In the genomic region with DNA sequence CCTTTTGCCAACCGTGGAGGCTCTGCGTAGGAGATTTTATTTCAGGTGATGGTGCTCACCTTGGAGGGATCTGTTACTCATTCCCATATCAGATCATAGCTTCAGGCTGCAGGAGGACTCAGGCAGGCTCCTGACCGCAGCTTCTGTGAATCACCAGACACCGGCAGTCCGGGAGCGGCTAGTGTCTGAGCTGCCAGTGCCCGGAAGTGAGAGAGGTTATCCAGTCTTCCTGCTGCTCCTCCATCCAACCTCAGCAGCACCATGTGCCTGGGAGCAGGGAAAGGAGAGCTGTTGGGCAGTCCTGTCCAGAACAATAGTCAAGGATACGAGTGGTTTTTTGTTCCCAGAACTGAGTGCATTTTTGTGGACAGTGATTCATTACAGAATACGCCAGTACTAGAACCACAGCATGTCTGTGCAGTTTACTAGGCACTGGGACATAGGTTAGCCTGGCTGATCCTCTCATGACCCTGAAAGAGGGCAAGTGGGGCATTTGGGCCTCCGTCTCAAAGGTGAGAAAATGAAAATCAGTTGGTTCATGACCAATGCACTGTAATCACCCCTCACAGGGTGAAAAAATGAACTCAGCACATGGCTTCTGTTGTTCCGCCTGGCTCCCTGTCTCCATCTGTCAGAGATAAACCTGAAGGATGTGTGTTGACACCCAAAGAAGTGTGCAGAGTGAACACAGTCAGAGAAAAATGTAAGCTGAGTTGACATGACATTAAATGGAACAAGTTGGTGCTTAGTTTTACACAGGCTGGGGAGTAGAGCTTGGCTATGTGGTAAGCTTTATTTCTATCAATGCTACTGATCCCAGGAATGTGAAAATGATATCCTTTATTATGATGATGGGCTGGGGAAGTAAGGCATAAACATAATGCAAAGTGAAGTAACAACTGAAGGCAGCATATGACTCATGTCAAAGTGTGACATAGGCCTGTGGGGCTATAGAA, we compare ENCODE assay signal across 10 cellular contexts. TPM values are rescaled to one million over a fixed set of nuclear protein-coding genes. Genes with fewer than 3 reads are reported as not detected.
A peak's percentile ranks its signal among the peaks of the same experiment; 100 is the strongest.
DNase-seq lines count a peak whose midpoint lies in the region; ATAC-seq and TF ChIP-seq lines count a peak whose summit lies in the region.
"Had no signal": no experiment of that assay in that cellular context is flagged by ENCODE, and none has a peak within 500 bp of the region (broad histone marks: within the 10 kb centered on the region; RNA-seq: fewer than 3 reads in every experiment).

No MANE protein-coding gene starts in this region.

- peaks cover 17% of the 10 kb centered on the region for H3K27me3 Mint-ChIP-seq in type B pancreatic cell

- H3K9me3 Mint-ChIP-seq in type B pancreatic cell, result no peaks in the 10 kb centered on the region
- H3K9me3 Mint-ChIP-seq: activated naive CD4-positive, alpha-beta T cell treated with anti-CD3 and anti-CD28 coated beads, Interleukin-2, amount 50 U/mL, for 72 hours; T-helper 1 cell treated with Interleukin-12 subunit alpha and Interleukin-12 subunit beta and Interleukin-4 antibody, amounts not matched to agents 30 μg/mL and 1 μg/mL, for 36 hours had no signal

- H3K4me3 Mint-ChIP-seq in type B pancreatic cell, result no peak overlapping the region
- H3K4me3 Mint-ChIP-seq: T-helper 1 cell treated with Interleukin-12 subunit alpha and Interleukin-12 subunit beta and Interleukin-4 antibody, amounts not matched to agents 30 μg/mL and 1 μg/mL, for 36 hours had no signal

- H3K27ac Mint-ChIP-seq in type B pancreatic cell, result no peak overlapping the region
- H3K27ac Mint-ChIP-seq: T-helper 1 cell treated with Interleukin-12 subunit alpha and Interleukin-12 subunit beta and Interleukin-4 antibody, amounts not matched to agents 30 μg/mL and 1 μg/mL, for 36 hours had no signal

- no peak for TF ChIP-seq CTCF in type B pancreatic cell (conservative IDR thresholded peaks at IDR 0.05)

- no peaks in the 10 kb centered on the region for H3K36me3 Mint-ChIP-seq in type B pancreatic cell
- H3K36me3 Mint-ChIP-seq: activated naive CD4-positive, alpha-beta T cell treated with anti-CD3 and anti-CD28 coated beads, Interleukin-2, amount 50 U/mL, for 72 hours had no signal

- ATAC-seq in HG03442 (IDR thresholded peaks at IDR 0.05; ENCODE audit: unreplicated experiment) (no peak), HG03175 (IDR thresholded peaks at IDR 0.05; ENCODE audit: unreplicated experiment) (no peak)
- ATAC-seq: activated naive CD4-positive, alpha-beta T cell treated with anti-CD3 and anti-CD28 coated beads, Interleukin-2, amount 50 U/mL, for 72 hours had no signal

- peak; percentile 93 for DNase-seq in HK-2 (ENCODE audit: unreplicated experiment)
- DNase-seq in amniotic stem cell (lab: John Stamatoyannopoulos, UW), result peak; percentile 92
- peak; percentile 78 for DNase-seq in hepatic stellate cell (ENCODE audit: low spot score)
- DNase-seq in type B pancreatic cell (ENCODE audit: extremely low spot score, unreplicated experiment), result peak; percentile 43
- no peak for DNase-seq in cerebellar nuclear complex (lab: John Stamatoyannopoulos, UW)
- DNase-seq: MM.1S had no signal

- H3K4me1 Mint-ChIP-seq in type B pancreatic cell (ENCODE audit: unreplicated experiment), result peaks cover 9% of the 10 kb centered on the region

RNA-seq across cellular contexts. Expression of a gene that starts 12.2 kb away (rescaled TPM):
- 3.8 and 5.3 TPM in 2 replicates for total RNA-seq in type B pancreatic cell (ENCODE audit: low replicate concordance)
- total RNA-seq: activated naive CD4-positive, alpha-beta T cell treated with anti-CD3 and anti-CD28 coated beads, Interleukin-2, amount 50 U/mL, for 72 hours had no signal

Comparison
In these comparisons a context has a peak if more than half of its experiments do, and no peak if none do; other contexts are left out.
1. DNase-seq: peak in HK-2 (single experiment), amniotic stem cell (single experiment), hepatic stellate cell (single experiment) and type B pancreatic cell (single experiment); none in cerebellar nuclear complex (0 of 2).